In the genomic region with DNA sequence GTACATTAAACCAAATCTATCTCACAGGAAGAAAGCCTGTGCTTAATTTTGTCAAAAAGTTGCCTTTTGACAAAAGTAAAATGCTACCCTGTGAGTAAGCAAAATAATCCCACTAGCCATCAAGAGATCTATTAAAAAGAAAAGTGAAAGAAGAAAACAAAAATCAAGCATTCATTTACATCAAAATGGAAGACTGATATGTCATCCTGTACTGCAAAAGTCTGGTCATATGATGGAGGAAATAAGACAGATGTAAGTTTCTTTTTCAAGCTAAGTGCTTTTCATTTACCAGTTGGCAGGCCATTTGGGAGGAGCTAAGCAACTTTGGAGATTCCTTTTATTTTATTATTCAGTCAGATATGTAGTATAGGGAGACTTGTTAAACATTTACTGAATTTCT, we compare ENCODE assay signal across 33 cellular contexts.
DNase-seq lines count a peak whose midpoint lies in the region; ATAC-seq, FAIRE-seq and TF ChIP-seq lines count a peak whose summit lies in the region.
"Had no signal": no experiment of that assay in that cellular context is flagged by ENCODE, and none has a peak within 500 bp of the region (broad histone marks: within the 10 kb centered on the region; RNA-seq: fewer than 3 reads in every experiment).

No MANE protein-coding gene starts in this region.

- FAIRE-seq in GM12878 (lab: Jason Lieb, UNC) = no peak
- FAIRE-seq: bronchial epithelial cell, GM12892, GM19239, HTR-8/SVneo, kidney, small intestine had no signal

- H2AFZ ChIP-seq in GM12878 (ENCODE audit: control insufficient read depth, low read depth, low read length) = peak overlapping the region; percentile 24

- no peak overlapping the region for H3K4me2 ChIP-seq in GM12878 (ENCODE audit: control insufficient read depth, insufficient read depth)

- no peak overlapping the region for H3K9ac ChIP-seq in GM12878 (ENCODE audit: control insufficient read depth, insufficient read depth, low read length)

- H4K20me1 ChIP-seq in GM12878 (ENCODE audit: control insufficient read depth, insufficient read depth) = no peaks in the 10 kb centered on the region

- DNase-seq in GM12878 (ENCODE audit: low read depth, low spot score) (no peak), upper lobe of right lung (no peak), ecto neural progenitor cell (ENCODE audit: low spot score) (no peak)
- no peak for DNase-seq in stimulated activated CD4-positive, alpha-beta T cell treated with anti-CD3 and anti-CD28 coated beads, Interleukin-15, amount 100 ng/mL, for 24 hours
- DNase-seq: ACHN; activated CD4-positive, alpha-beta T cell treated with anti-CD3 and anti-CD28 coated beads, Interleukin-2, amount 50 U/mL, for 1 hour; activated CD4-positive, CD25-positive, alpha-beta regulatory T cell; activated effector memory CD4-positive, alpha-beta T cell treated with anti-CD3 and anti-CD28 coated beads, Interleukin-2, amount 50 U/mL, for 16 hours; activated naive CD8-positive, alpha-beta T cell treated with anti-CD3 and anti-CD28 coated beads, Interleukin-2, amount 10 ng/mL, durations not matched to agents 7 days and 5 days; activated T-cell treated with anti-CD3 and anti-CD28 coated beads, Interleukin-2, amount 50 U/mL, for 24 hours; aorta; CD8-positive, alpha-beta memory T cell; DMS 273 treated with DMSO at 0.1 percent for 48 hours; gastrocnemius medialis; kidney; left ventricle myocardium superior; mesendoderm; NCI-H1092; NCI-H1694 treated with DMSO at 0.1 percent for 48 hours; NCI-H82; small intestine; stimulated activated CD4-positive, alpha-beta T cell treated with anti-CD3 and anti-CD28 coated beads, Interleukin-2, amount 100 ng/mL, for 24 hours; uterus had no signal

- intact Hi-C loops in GM12878 (cut with micrococcal nuclease; ENCODE audit: unreplicated experiment) = no loop called here
- intact Hi-C loops in upper lobe of right lung (cut with DNase I) = no loop called here

- POLR2A ChIA-PET in GM12878 (lab: Charles Lee) = no interaction called here

- no peak for TF ChIP-seq RAD21 in GM12878 (IDR thresholded peaks at IDR 0.05; ENCODE audit: insufficient read depth, low read depth, low read length)

- no peaks in the 10 kb centered on the region for H3K79me2 ChIP-seq in GM12878 (ENCODE audit: control insufficient read depth, insufficient read depth, low read length)

- H3K9me3 ChIP-seq in GM12878 (replicated peaks; ENCODE audit: control insufficient read depth, insufficient read depth, low read length) (peaks cover 5% of the 10 kb centered on the region; the same call in 2 of the 3 replicates), upper lobe of right lung (peaks cover 5% of the 10 kb centered on the region)
- H3K9me3 ChIP-seq: gastrocnemius medialis, right atrium auricular region, uterus had no signal

- in situ Hi-C loops in GM12878 (cut with MboI) = no loop called here

- H3K36me3 ChIP-seq in GM12878 (ENCODE audit: control insufficient read depth in 2 of 2, insufficient read depth in 2 of 2, low read length in 1 of 2) = no peaks in the 10 kb centered on the region
- H3K36me3 ChIP-seq in upper lobe of right lung = no peaks in the 10 kb centered on the region
- H3K36me3 ChIP-seq: gastrocnemius medialis, right atrium auricular region, uterus had no signal

- SMC1A ChIA-PET in GM12878 (lab: Charles Lee; ENCODE audit: uncharacterized antibody, unreplicated experiment) = interaction anchor here (0.7 to 1.6 kb wide), 4 partner anchors 9 to 48 kb away, joined by 3 to 4 read pairs (median 4); no protein-coding TSS in a partner anchor

- RAD21 ChIA-PET in GM12878 (lab: Charles Lee; ENCODE audit: unreplicated experiment) = no interaction called here

- TF ChIP-seq CTCF in GM12878 (IDR thresholded peaks at IDR 0.05 in 2 of 3, conservative IDR thresholded peaks at IDR 0.05 in 1 of 3; ENCODE audit: control insufficient read depth in 2 of 3, extremely low read depth in 1 of 3, insufficient read depth in 1 of 3, low read depth in 3 of 3, low read length in 3 of 3) (no peak), upper lobe of right lung (IDR thresholded peaks at IDR 0.05) (no peak)

- BruUV-seq in GM12878 (replicated peaks; lab: Mats Ljungman, UMichigan) = no TSS peak

- no peak for TF ChIP-seq EP300 in GM12878 (IDR thresholded peaks at IDR 0.05; ENCODE audit: borderline replicate concordance in 1 of 2, control insufficient read depth in 1 of 2, low read depth in 2 of 2, low read length in 2 of 2)

- H3K4me3 ChIP-seq in GM12878 = no peak overlapping the region
- H3K4me3 ChIP-seq in upper lobe of right lung = no peak overlapping the region
- H3K4me3 ChIP-seq: gastrocnemius medialis, right atrium auricular region, SK-N-MC, uterus had no signal

- CTCF ChIA-PET in GM12878 (lab: Yijun Ruan, JAX) = interaction anchor here (1.8 kb wide), 1 partner anchor 16 kb away, joined by 6 read pairs; no protein-coding TSS in a partner anchor

- TF ChIP-seq POLR2A in GM12878 (IDR thresholded peaks at IDR 0.05; ENCODE audit: low read depth, low read length) = no peak

- H3K4me1 ChIP-seq in GM12878 (ENCODE audit: control insufficient read depth, insufficient read depth, low read length) (no peaks in the 10 kb centered on the region), upper lobe of right lung (no peaks in the 10 kb centered on the region)
- H3K4me1 ChIP-seq: gastrocnemius medialis, right atrium auricular region, uterus had no signal

- H3K27me3 ChIP-seq in GM12878 (replicated peaks in 1 of 2; ENCODE audit: control insufficient read depth in 2 of 2, insufficient read depth in 2 of 2, low read length in 1 of 2) (no peaks in the 10 kb centered on the region), upper lobe of right lung (no peaks in the 10 kb centered on the region)
- H3K27me3 ChIP-seq: gastrocnemius medialis, right atrium auricular region, uterus had no signal

- H3K27ac ChIP-seq in GM12878 (ENCODE audit: control insufficient read depth, insufficient read depth) (no peak overlapping the region), upper lobe of right lung (no peak overlapping the region)
- H3K27ac ChIP-seq: gastrocnemius medialis, right atrium auricular region, SK-N-MC, uterus had no signal

- ATAC-seq in GM18867 (IDR thresholded peaks at IDR 0.05; ENCODE audit: unreplicated experiment) (peak; percentile 64), HG02798 (IDR thresholded peaks at IDR 0.05; ENCODE audit: poor library complexity, unreplicated experiment) (peak; percentile 35), HG03378 (IDR thresholded peaks at IDR 0.05; ENCODE audit: unreplicated experiment) (peak; percentile 43), GM12878 (peak; percentile 48), upper lobe of right lung (no peak)
- ATAC-seq: gastrocnemius medialis, HCT116, left ventricle myocardium superior had no signal

TF ChIP-seq in GM12878, 131 proteins besides CTCF, POLR2A, EP300 and RAD21:
- TF ChIP-seq EGR1 (IDR thresholded peaks at IDR 0.05; ENCODE audit: borderline replicate concordance in 1 of 2, low read depth in 2 of 2, low read length in 2 of 2) (no peak), RFX5 (IDR thresholded peaks at IDR 0.05; ENCODE audit: low read depth, low read length) (no peak), CREM (IDR thresholded peaks at IDR 0.05; ENCODE audit: low read depth) (no peak)
- TF ChIP-seq, protein P1, sequence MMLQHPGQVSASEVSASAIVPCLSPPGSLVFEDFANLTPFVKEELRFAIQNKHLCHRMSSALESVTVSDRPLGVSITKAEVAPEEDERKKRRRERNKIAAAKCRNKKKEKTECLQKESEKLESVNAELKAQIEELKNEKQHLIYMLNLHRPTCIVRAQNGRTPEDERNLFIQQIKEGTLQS (IDR thresholded peaks at IDR 0.05; ENCODE audit: borderline replicate concordance, extremely low read depth, low read depth, low read length) = no peak
- TF ChIP-seq, protein P2, sequence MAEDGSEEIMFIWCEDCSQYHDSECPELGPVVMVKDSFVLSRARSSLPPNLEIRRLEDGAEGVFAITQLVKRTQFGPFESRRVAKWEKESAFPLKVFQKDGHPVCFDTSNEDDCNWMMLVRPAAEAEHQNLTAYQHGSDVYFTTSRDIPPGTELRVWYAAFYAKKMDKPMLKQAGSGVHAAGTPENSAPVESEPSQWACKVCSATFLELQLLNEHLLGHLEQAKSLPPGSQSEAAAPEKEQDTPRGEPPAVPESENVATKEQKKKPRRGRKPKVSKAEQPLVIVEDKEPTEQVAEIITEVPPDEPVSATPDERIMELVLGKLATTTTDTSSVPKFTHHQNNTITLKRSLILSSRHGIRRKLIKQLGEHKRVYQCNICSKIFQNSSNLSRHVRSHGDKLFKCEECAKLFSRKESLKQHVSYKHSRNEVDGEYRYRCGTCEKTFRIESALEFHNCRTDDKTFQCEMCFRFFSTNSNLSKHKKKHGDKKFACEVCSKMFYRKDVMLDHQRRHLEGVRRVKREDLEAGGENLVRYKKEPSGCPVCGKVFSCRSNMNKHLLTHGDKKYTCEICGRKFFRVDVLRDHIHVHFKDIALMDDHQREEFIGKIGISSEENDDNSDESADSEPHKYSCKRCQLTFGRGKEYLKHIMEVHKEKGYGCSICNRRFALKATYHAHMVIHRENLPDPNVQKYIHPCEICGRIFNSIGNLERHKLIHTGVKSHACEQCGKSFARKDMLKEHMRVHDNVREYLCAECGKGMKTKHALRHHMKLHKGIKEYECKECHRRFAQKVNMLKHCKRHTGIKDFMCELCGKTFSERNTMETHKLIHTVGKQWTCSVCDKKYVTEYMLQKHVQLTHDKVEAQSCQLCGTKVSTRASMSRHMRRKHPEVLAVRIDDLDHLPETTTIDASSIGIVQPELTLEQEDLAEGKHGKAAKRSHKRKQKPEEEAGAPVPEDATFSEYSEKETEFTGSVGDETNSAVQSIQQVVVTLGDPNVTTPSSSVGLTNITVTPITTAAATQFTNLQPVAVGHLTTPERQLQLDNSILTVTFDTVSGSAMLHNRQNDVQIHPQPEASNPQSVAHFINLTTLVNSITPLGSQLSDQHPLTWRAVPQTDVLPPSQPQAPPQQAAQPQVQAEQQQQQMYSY (CRISPR knock-in tag; IDR thresholded peaks at IDR 0.05) = no peak
